ENCODE assay signal across 17 cellular contexts in genomic region chr10:71719464-71720303, GRCh38. TPM values are rescaled to one million over a fixed set of nuclear protein-coding genes. Genes with fewer than 3 reads are reported as not detected.
DNase-seq lines count a peak whose midpoint lies in the region; ATAC-seq, FAIRE-seq and TF ChIP-seq lines count a peak whose summit lies in the region.
"Had no signal": no experiment of that assay in that cellular context is flagged by ENCODE, and none has a peak within 500 bp of the region (broad histone marks: within the 10 kb centered on the region; RNA-seq: fewer than 3 reads in every experiment).

TSS of gene C10orf105 (minus strand) at chr10:71719778. CDS start at chr10:71716337, 3,441 bp downstream.

- H3K36me3 ChIP-seq in iPS DF 6.9 (ENCODE audit: control insufficient read depth, insufficient read depth, low read length): no peaks in the 10 kb centered on the region

- no peak for FAIRE-seq in D721Med (lab: Jason Lieb, UNC)
- FAIRE-seq: endometrium had no signal

- POLR2A ChIA-PET in RWPE1 (lab: Yijun Ruan, JAX; ENCODE audit: low non-redundant PET): no interaction called here

- no peak within 1 kb of the TSS for H3K4me3 ChIP-seq in iPS DF 6.9 (ENCODE audit: low read length)

- ATAC-seq in sciatic nerve (peak; percentile 4), GM18502 (IDR thresholded peaks at IDR 0.05; ENCODE audit: poor library complexity, unreplicated experiment) (no peak)
- ATAC-seq: activated CD4-positive, CD25-positive, alpha-beta regulatory T cell treated with anti-CD3 and anti-CD28 coated beads, Interleukin-2, amount 50 U/mL, for 24 hours; activated T-cell treated with anti-CD3 and anti-CD28 coated beads, Interleukin-2, amount 50 U/mL, for 4 hours had no signal

- H3K4me1 ChIP-seq in iPS DF 6.9 (ENCODE audit: control insufficient read depth, insufficient read depth, low read length): peaks cover 6% of the 10 kb centered on the region

- TF ChIP-seq CTCF in RWPE1 (conservative IDR thresholded peaks at IDR 0.05; ENCODE audit: low read depth): no peak
- no peak for TF ChIP-seq CTCF in D721Med (IDR thresholded peaks at IDR 0.05; ENCODE audit: insufficient read depth, missing control alignments)

- 0 out of 2 replicates have a peak within 1 kb of the TSS, but pooled peaks have one; percentile 4 for H3K27ac ChIP-seq in RWPE1
- no peak within 1 kb of the TSS for H3K27ac ChIP-seq in iPS DF 6.9 (ENCODE audit: low read length)

- WGBS in iPS DF 6.9 (ENCODE audit: insufficient coverage, insufficient read length): no CpG with 5 or more reads among the region's 16 CpGs

- DNase-seq in C1 segment of cervical spinal cord (lab: John Stamatoyannopoulos, UW): peak in 9 of 14 donors; percentile 31 to 80 (median 68)
- DNase-seq in RWPE1 (ENCODE audit: low spot score): no peak
- peak; percentile 22 for DNase-seq in iPS DF 6.9 (ENCODE audit: low read depth, low spot score)
- no peak for DNase-seq in sciatic nerve (ENCODE audit: low spot score)
- no peak for DNase-seq in kidney glomerular epithelial cell (lab: John Stamatoyannopoulos, UW)
- no peak for DNase-seq in activated CD4-positive, alpha-beta T cell treated with anti-CD3 and anti-CD28 coated beads, Interleukin-2, amount 50 U/mL, for 4 hours
- DNase-seq in D721Med (ENCODE audit: insufficient read length, low spot score): no peak
- DNase-seq: activated T-cell treated with anti-CD3 and anti-CD28 coated beads, Interleukin-2, amount 50 U/mL, for 4 hours; KG1; NCI-H1417 treated with DMSO at 0.1 percent for 48 hours; NCI-H446 treated with DMSO at 0.1 percent for 48 hours; occipital lobe; stimulated activated CD4-positive, alpha-beta T cell treated with anti-CD3 and anti-CD28 coated beads, Interleukin-15, amount 100 ng/mL, for 24 hours had no signal

- H3K9me3 ChIP-seq in iPS DF 6.9 (ENCODE audit: control insufficient read depth, insufficient read depth, low read length): no peaks in the 10 kb centered on the region

- intact Hi-C loops in sciatic nerve (cut with DNase I): loop anchor here (5.0 kb wide), 1 partner anchor 53 kb away; the partner anchor contains the start of gene VSIR

- CTCF ChIA-PET in RWPE1 (lab: Yijun Ruan, JAX): interaction anchor here (0.6 kb wide), 3 partner anchors 21 to 250 kb away, joined by 3 read pairs; no protein-coding TSS in a partner anchor

- H3K27me3 ChIP-seq in iPS DF 6.9 (ENCODE audit: control insufficient read depth, insufficient read depth, low read length): no peaks in the 10 kb centered on the region

RNA-seq across cellular contexts. Expression of gene C10orf105, which starts in this region (rescaled TPM):
- total RNA-seq in sciatic nerve: 0.53 TPM
- total RNA-seq: lung microvascular endothelial cell had no signal

Comparison
In these comparisons a context has a peak if more than half of its experiments do, and no peak if none do; other contexts are left out.
1. Peak in ATAC-seq in sciatic nerve; RNA of the gene not detected or under 1 TPM.
2. DNase-seq: peak in C1 segment of cervical spinal cord (9 of 14) and iPS DF 6.9 (single experiment); none in RWPE1 (single experiment), sciatic nerve (single experiment), kidney glomerular epithelial cell (single experiment), activated CD4-positive, alpha-beta T cell treated with anti-CD3 and anti-CD28 coated beads, Interleukin-2, amount 50 U/mL, for 4 hours (0 of 2) and D721Med (single experiment).